In genomic region chr12:107490000-107490399, GRCh38 we compare ENCODE assay signal across 19 cellular contexts.
DNase-seq lines count a peak whose midpoint lies in the region; ATAC-seq, FAIRE-seq and TF ChIP-seq lines count a peak whose summit lies in the region.
"Had no signal": no experiment of that assay in that cellular context is flagged by ENCODE, and none has a peak within 500 bp of the region (broad histone marks: within the 10 kb centered on the region; RNA-seq: fewer than 3 reads in every experiment).

No MANE protein-coding gene starts in this region.

- H3K9me3 Mint-ChIP-seq in nephron progenitor cell (no peaks in the 10 kb centered on the region), progenitor cell of endocrine pancreas (ENCODE audit: low read depth) (no peaks in the 10 kb centered on the region)
- H3K9me3 Mint-ChIP-seq: neural progenitor cell had no signal

- no peak for TF ChIP-seq CTCF in nephron progenitor cell (IDR thresholded peaks at IDR 0.05)
- no peak for TF ChIP-seq CTCF in progenitor cell of endocrine pancreas (IDR thresholded peaks at IDR 0.05; ENCODE audit: unreplicated experiment)
- no peak for TF ChIP-seq CTCF in kidney (IDR thresholded peaks at IDR 0.05; ENCODE audit: borderline replicate concordance, extremely low read depth, insufficient read depth)

- H3K36me3 Mint-ChIP-seq in nephron progenitor cell (ENCODE audit: low read depth) (no peaks in the 10 kb centered on the region), progenitor cell of endocrine pancreas (ENCODE audit: insufficient read depth) (no peaks in the 10 kb centered on the region)
- H3K36me3 Mint-ChIP-seq: neural progenitor cell had no signal

- no peaks in the 10 kb centered on the region for H3K36me3 ChIP-seq in kidney (ENCODE audit: control insufficient read depth in 1 of 2, insufficient read depth in 2 of 2, low read length in 2 of 2)
- H3K36me3 ChIP-seq: heart left ventricle, neural progenitor cell, thoracic aorta had no signal

- peaks cover 0 to 10% of the 10 kb centered on the region in 2 donors for H3K4me1 ChIP-seq in kidney (ENCODE audit: control insufficient read depth in 1 of 2, insufficient read depth in 1 of 2, low read depth in 1 of 2, low read length in 2 of 2)
- H3K4me1 ChIP-seq: neural progenitor cell had no signal

- peak overlapping the region; percentile 17 for H3K27ac Mint-ChIP-seq in nephron progenitor cell
- H3K27ac Mint-ChIP-seq in progenitor cell of endocrine pancreas, result no peak overlapping the region
- H3K27ac Mint-ChIP-seq: neural progenitor cell had no signal

- no peak overlapping the region for H3K4me3 ChIP-seq in kidney (ENCODE audit: low read length in 2 of 2)
- H3K4me3 ChIP-seq: heart left ventricle, neural progenitor cell, thoracic aorta had no signal

- H3K27ac ChIP-seq in kidney (ENCODE audit: low read depth in 2 of 2, low read length in 2 of 2), result no peak overlapping the region
- H3K27ac ChIP-seq: heart left ventricle, neural progenitor cell, thoracic aorta had no signal

- H3K9ac ChIP-seq in kidney (ENCODE audit: low read length in 2 of 2), result no peak overlapping the region
- H3K9ac ChIP-seq: neural progenitor cell had no signal

- H3K4me3 Mint-ChIP-seq in nephron progenitor cell (no peak overlapping the region), progenitor cell of endocrine pancreas (ENCODE audit: low read depth) (no peak overlapping the region)
- H3K4me3 Mint-ChIP-seq: neural progenitor cell had no signal

- DNase-seq in nephron progenitor cell, result no peak
- DNase-seq in DMS153 treated with DMSO at 0.1 percent for 48 hours (lab: John Stamatoyannopoulos, UW; ENCODE audit: unreplicated experiment), result no peak
- DNase-seq in progenitor cell of endocrine pancreas (ENCODE audit: low spot score, unreplicated experiment), result no peak
- no peak for DNase-seq in kidney
- DNase-seq: activated naive CD4-positive, alpha-beta T cell; activated T-cell treated with anti-CD3 and anti-CD28 coated beads for 4 hours; anterior cingulate cortex; C1 segment of cervical spinal cord; heart left ventricle; mesendoderm; NCI-H2029 treated with DMSO at 0.1 percent for 48 hours; NCI-H748 treated with DMSO at 0.1 percent for 48 hours had no signal

- intact Hi-C loops in kidney (cut with DNase I), result no loop called here

- no peak for FAIRE-seq in kidney (lab: Jason Lieb, UNC)
- FAIRE-seq: H54, RCC 7860 had no signal

- peaks cover 95% of the 10 kb centered on the region for H3K4me1 Mint-ChIP-seq in nephron progenitor cell
- peaks cover 11% of the 10 kb centered on the region for H3K4me1 Mint-ChIP-seq in progenitor cell of endocrine pancreas (ENCODE audit: low read depth)

- H3K9me3 ChIP-seq in kidney (ENCODE audit: control insufficient read depth in 1 of 2, low read length in 2 of 2), result no peaks in the 10 kb centered on the region
- H3K9me3 ChIP-seq: heart left ventricle, thoracic aorta had no signal

- ATAC-seq in GM19035 (IDR thresholded peaks at IDR 0.05; ENCODE audit: unreplicated experiment), result peak; percentile 54
- peak; percentile 71 for ATAC-seq in GM21529 (IDR thresholded peaks at IDR 0.05; ENCODE audit: unreplicated experiment)
- peak; percentile 45 for ATAC-seq in HG03565 (IDR thresholded peaks at IDR 0.05; ENCODE audit: unreplicated experiment)
- ATAC-seq: heart left ventricle had no signal

- H3K27me3 Mint-ChIP-seq in nephron progenitor cell (ENCODE audit: low read depth, poor library complexity) (peaks cover 8% of the 10 kb centered on the region), progenitor cell of endocrine pancreas (peaks cover 13% of the 10 kb centered on the region)
